In the genomic region with DNA sequence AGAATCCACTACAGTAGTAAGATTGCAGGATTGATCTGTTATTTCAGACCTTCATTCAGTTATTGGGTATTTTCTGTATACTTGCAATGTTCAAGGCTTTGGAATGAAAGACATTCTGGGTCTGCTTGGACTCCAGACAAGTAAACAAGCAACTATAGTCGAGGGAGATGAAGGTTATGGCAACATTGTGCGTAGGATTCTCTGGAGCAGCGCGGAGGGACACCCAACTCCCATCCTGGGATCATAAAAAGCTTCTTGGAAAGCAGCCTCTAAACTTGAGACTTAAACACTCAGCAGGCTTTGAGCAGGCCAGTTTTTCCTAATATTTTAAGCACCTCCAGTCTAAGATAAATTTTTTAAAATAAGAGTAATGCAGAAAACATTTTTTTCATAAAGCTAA, we compare ENCODE assay signal across 1 cellular context.
TF ChIP-seq lines count a peak whose summit lies in the region.

No MANE protein-coding gene starts in this region.

TF ChIP-seq in GM23338, 12 proteins besides CTCF, POLR2A, EP300 and RAD21:
- TF ChIP-seq CREB1 (CRISPR knock-in tag; IDR thresholded peaks at IDR 0.05; ENCODE audit: low read depth) = no peak
- TF ChIP-seq NANOG (IDR thresholded peaks at IDR 0.05; ENCODE audit: borderline replicate concordance) = no peak
- no peak for TF ChIP-seq ZNF114 (CRISPR knock-in tag; IDR thresholded peaks at IDR 0.05)
- TF ChIP-seq, protein P1, sequence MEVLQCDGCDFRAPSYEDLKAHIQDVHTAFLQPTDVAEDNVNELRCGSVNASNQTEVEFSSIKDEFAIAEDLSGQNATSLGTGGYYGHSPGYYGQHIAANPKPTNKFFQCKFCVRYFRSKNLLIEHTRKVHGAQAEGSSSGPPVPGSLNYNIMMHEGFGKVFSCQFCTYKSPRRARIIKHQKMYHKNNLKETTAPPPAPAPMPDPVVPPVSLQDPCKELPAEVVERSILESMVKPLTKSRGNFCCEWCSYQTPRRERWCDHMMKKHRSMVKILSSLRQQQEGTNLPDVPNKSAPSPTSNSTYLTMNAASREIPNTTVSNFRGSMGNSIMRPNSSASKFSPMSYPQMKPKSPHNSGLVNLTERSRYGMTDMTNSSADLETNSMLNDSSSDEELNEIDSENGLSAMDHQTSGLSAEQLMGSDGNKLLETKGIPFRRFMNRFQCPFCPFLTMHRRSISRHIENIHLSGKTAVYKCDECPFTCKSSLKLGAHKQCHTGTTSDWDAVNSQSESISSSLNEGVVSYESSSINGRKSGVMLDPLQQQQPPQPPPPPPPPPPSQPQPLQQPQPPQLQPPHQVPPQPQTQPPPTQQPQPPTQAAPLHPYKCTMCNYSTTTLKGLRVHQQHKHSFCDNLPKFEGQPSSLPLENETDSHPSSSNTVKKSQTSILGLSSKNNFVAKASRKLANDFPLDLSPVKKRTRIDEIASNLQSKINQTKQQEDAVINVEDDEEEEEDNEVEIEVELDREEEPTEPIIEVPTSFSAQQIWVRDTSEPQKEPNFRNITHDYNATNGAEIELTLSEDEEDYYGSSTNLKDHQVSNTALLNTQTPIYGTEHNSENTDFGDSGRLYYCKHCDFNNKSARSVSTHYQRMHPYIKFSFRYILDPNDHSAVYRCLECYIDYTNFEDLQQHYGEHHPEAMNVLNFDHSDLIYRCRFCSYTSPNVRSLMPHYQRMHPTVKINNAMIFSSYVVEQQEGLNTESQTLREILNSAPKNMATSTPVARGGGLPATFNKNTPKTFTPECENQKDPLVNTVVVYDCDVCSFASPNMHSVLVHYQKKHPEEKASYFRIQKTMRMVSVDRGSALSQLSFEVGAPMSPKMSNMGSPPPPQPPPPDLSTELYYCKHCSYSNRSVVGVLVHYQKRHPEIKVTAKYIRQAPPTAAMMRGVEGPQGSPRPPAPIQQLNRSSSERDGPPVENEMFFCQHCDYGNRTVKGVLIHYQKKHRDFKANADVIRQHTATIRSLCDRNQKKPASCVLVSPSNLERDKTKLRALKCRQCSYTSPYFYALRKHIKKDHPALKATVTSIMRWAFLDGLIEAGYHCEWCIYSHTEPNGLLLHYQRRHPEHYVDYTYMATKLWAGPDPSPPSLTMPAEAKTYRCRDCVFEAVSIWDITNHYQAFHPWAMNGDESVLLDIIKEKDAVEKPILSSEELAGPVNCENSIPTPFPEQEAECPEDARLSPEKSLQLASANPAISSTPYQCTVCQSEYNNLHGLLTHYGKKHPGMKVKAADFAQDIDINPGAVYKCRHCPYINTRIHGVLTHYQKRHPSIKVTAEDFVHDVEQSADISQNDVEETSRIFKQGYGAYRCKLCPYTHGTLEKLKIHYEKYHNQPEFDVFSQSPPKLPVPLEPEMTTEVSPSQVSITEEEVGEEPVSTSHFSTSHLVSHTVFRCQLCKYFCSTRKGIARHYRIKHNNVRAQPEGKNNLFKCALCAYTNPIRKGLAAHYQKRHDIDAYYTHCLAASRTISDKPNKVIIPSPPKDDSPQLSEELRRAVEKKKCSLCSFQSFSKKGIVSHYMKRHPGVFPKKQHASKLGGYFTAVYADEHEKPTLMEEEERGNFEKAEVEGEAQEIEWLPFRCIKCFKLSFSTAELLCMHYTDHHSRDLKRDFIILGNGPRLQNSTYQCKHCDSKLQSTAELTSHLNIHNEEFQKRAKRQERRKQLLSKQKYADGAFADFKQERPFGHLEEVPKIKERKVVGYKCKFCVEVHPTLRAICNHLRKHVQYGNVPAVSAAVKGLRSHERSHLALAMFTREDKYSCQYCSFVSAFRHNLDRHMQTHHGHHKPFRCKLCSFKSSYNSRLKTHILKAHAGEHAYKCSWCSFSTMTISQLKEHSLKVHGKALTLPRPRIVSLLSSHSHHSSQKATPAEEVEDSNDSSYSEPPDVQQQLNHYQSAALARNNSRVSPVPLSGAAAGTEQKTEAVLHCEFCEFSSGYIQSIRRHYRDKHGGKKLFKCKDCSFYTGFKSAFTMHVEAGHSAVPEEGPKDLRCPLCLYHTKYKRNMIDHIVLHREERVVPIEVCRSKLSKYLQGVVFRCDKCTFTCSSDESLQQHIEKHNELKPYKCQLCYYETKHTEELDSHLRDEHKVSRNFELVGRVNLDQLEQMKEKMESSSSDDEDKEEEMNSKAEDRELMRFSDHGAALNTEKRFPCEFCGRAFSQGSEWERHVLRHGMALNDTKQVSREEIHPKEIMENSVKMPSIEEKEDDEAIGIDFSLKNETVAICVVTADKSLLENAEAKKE (CRISPR knock-in tag; IDR thresholded peaks at IDR 0.05) = no peak
- no peak for TF ChIP-seq STAT1 (IDR thresholded peaks at IDR 0.05; ENCODE audit: unreplicated experiment)
- TF ChIP-seq, protein P2, sequence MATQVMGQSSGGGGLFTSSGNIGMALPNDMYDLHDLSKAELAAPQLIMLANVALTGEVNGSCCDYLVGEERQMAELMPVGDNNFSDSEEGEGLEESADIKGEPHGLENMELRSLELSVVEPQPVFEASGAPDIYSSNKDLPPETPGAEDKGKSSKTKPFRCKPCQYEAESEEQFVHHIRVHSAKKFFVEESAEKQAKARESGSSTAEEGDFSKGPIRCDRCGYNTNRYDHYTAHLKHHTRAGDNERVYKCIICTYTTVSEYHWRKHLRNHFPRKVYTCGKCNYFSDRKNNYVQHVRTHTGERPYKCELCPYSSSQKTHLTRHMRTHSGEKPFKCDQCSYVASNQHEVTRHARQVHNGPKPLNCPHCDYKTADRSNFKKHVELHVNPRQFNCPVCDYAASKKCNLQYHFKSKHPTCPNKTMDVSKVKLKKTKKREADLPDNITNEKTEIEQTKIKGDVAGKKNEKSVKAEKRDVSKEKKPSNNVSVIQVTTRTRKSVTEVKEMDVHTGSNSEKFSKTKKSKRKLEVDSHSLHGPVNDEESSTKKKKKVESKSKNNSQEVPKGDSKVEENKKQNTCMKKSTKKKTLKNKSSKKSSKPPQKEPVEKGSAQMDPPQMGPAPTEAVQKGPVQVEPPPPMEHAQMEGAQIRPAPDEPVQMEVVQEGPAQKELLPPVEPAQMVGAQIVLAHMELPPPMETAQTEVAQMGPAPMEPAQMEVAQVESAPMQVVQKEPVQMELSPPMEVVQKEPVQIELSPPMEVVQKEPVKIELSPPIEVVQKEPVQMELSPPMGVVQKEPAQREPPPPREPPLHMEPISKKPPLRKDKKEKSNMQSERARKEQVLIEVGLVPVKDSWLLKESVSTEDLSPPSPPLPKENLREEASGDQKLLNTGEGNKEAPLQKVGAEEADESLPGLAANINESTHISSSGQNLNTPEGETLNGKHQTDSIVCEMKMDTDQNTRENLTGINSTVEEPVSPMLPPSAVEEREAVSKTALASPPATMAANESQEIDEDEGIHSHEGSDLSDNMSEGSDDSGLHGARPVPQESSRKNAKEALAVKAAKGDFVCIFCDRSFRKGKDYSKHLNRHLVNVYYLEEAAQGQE (IDR thresholded peaks at IDR 0.05; ENCODE audit: unreplicated experiment) = no peak
- TF ChIP-seq ZNF331 (CRISPR knock-in tag; IDR thresholded peaks at IDR 0.05; ENCODE audit: low read depth) = no peak
- TF ChIP-seq, protein P3, sequence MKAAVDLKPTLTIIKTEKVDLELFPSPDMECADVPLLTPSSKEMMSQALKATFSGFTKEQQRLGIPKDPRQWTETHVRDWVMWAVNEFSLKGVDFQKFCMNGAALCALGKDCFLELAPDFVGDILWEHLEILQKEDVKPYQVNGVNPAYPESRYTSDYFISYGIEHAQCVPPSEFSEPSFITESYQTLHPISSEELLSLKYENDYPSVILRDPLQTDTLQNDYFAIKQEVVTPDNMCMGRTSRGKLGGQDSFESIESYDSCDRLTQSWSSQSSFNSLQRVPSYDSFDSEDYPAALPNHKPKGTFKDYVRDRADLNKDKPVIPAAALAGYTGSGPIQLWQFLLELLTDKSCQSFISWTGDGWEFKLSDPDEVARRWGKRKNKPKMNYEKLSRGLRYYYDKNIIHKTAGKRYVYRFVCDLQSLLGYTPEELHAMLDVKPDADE (IDR thresholded peaks at IDR 0.05) = no peak
